Comparison of ENCODE assay signal across 12 cellular contexts in the genomic region with DNA sequence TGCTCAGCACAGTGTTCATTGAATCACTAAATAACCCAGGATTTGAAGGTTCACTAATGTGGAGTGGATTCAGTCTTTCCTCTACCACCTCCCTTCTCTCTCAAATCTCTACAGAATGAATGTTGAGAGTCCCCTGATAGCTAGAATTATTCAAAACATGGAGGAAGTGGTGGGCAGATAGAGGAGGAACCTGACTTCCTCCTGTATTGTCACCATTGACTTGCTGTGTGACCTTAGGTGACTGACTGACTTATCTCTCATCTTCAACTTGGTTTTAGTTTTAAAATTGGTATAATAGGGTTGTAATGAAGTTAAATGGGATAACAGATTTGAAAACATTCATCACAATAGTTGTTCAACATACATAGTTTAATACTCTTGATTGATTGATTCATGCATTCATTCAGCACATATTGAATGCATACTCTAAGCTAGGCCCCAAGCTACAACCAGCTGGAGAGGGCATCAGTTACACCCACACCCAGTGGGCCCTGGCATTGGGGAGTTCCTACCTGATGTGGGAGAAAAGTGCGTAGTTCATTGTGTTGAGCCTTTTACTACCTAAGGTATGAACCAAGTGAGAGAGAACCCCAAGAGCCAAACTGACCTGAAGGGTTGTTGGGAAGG.
DNase-seq lines count a peak whose midpoint lies in the region; ATAC-seq and TF ChIP-seq lines count a peak whose summit lies in the region.
"Had no signal": no experiment of that assay in that cellular context is flagged by ENCODE, and none has a peak within 500 bp of the region (broad histone marks: within the 10 kb centered on the region; RNA-seq: fewer than 3 reads in every experiment).

No MANE protein-coding gene starts in this region.

- no peaks in the 10 kb centered on the region for H4K20me1 ChIP-seq in OCI-LY7 (ENCODE audit: insufficient read depth, low read length)

- H3K36me3 Mint-ChIP-seq in MCF 10A (ENCODE audit: insufficient read depth, unreplicated experiment) (no peaks in the 10 kb centered on the region), activated B cell treated with CpG ODN at 0.5 μM for 24 hours (ENCODE audit: low read depth) (peaks cover 3% of the 10 kb centered on the region)

- no peaks in the 10 kb centered on the region for H3K4me1 ChIP-seq in breast epithelium
- no peaks in the 10 kb centered on the region for H3K4me1 ChIP-seq in OCI-LY7 (ENCODE audit: insufficient read depth, low read length, poor library complexity, severe bottlenecking)
- no peaks in the 10 kb centered on the region for H3K4me1 ChIP-seq in HAP-1
- H3K4me1 ChIP-seq: body of pancreas had no signal

- no peak overlapping the region for H3K4me2 ChIP-seq in OCI-LY7 (ENCODE audit: low read length)

- BruUV-seq in MCF 10A (replicated peaks; lab: Mats Ljungman, UMichigan) (no TSS peak), OCI-LY7 (replicated peaks; lab: Mats Ljungman, UMichigan) (no TSS peak)

- TF ChIP-seq CTCF in MCF 10A (IDR thresholded peaks at IDR 0.05; ENCODE audit: unreplicated experiment) (no peak), breast epithelium (IDR thresholded peaks at IDR 0.05) (no peak), activated B cell treated with CpG ODN at 0.5 μM for 24 hours (IDR thresholded peaks at IDR 0.05) (no peak), OCI-LY7 (conservative IDR thresholded peaks at IDR 0.05; ENCODE audit: low read length) (no peak)

- CTCF ChIA-PET in MCF 10A (lab: Yijun Ruan, JAX) (interaction anchor here (0.6 to 5.2 kb wide), 10 partner anchors 11 to 1268 kb away, joined by 3 to 46 read pairs (median 3); no protein-coding TSS in a partner anchor), activated B cell treated with CpG ODN at 0.5 μM for 24 hours (lab: Charles Lee) (interaction anchor here (0.6 to 4.9 kb wide), 3 partner anchors 46 to 815 kb away, joined by 3 to 48 read pairs (median 4); no protein-coding TSS in a partner anchor), OCI-LY7 (lab: Charles Lee; ENCODE audit: unreplicated experiment) (no interaction called here)

- H3K36me3 ChIP-seq in breast epithelium, result no peaks in the 10 kb centered on the region
- H3K36me3 ChIP-seq in OCI-LY7 (ENCODE audit: insufficient read depth, low read length), result no peaks in the 10 kb centered on the region
- H3K36me3 ChIP-seq in HAP-1 (replicated peaks), result no peaks in the 10 kb centered on the region

- no peak overlapping the region for H2AFZ ChIP-seq in OCI-LY7 (ENCODE audit: low read length)

- in situ Hi-C loops in HAP-1 (cut with MboI; ENCODE audit: low sequenced_read_pairs), result loop anchor here (25.0 kb wide), 2 partner anchors 690 to 815 kb away; partner anchors contain the start of gene ONECUT2

- no peaks in the 10 kb centered on the region for H3K79me2 ChIP-seq in OCI-LY7 (ENCODE audit: insufficient read depth, low read depth, low read length)

- H3K27ac Mint-ChIP-seq in MCF 10A (ENCODE audit: low read depth, unreplicated experiment) (peak overlapping the region; percentile 4), activated B cell treated with CpG ODN at 0.5 μM for 24 hours (no peak overlapping the region)

- H3K9me3 ChIP-seq in breast epithelium (no peaks in the 10 kb centered on the region), OCI-LY7 (ENCODE audit: low read length) (no peaks in the 10 kb centered on the region), HAP-1 (no peaks in the 10 kb centered on the region)
- H3K9me3 ChIP-seq: body of pancreas, mucosa of descending colon had no signal

- no peak for TF ChIP-seq POLR2A in breast epithelium (IDR thresholded peaks at IDR 0.05)

- DNase-seq in MCF 10A (ENCODE audit: unreplicated experiment), result no peak
- DNase-seq in breast epithelium (ENCODE audit: low spot score in 2 of 2), result no peak
- no peak for DNase-seq in activated B cell treated with CpG ODN at 0.5 μM for 24 hours
- DNase-seq in OCI-LY7 (ENCODE audit: low spot score), result no peak
- DNase-seq in COR-L47 (lab: John Stamatoyannopoulos, UW), result no peak
- no peak for DNase-seq in HAP-1 (ENCODE audit: low spot score in 2 of 2)
- DNase-seq in LoVo (ENCODE audit: low spot score), result no peak
- DNase-seq: body of pancreas, mucosa of descending colon, NCI-H524, right cardiac atrium had no signal

- H3K27me3 Mint-ChIP-seq in MCF 10A (ENCODE audit: insufficient read depth, unreplicated experiment), result no peaks in the 10 kb centered on the region
- H3K27me3 Mint-ChIP-seq in activated B cell treated with CpG ODN at 0.5 μM for 24 hours, result no peaks in the 10 kb centered on the region

- H3K9me3 Mint-ChIP-seq in MCF 10A (ENCODE audit: unreplicated experiment), result no peaks in the 10 kb centered on the region
- no peaks in the 10 kb centered on the region for H3K9me3 Mint-ChIP-seq in activated B cell treated with CpG ODN at 0.5 μM for 24 hours

- H3K27ac ChIP-seq in breast epithelium (no peak overlapping the region), OCI-LY7 (ENCODE audit: low read depth, low read length, poor library complexity, severe bottlenecking) (no peak overlapping the region)
- H3K27ac ChIP-seq: body of pancreas had no signal

- ATAC-seq in HG02938 (IDR thresholded peaks at IDR 0.05; ENCODE audit: unreplicated experiment), result peak; percentile 65
- ATAC-seq in activated B cell treated with CpG ODN at 0.5 μM for 24 hours (ENCODE audit: low read depth), result peak; percentile 58
- ATAC-seq: body of pancreas, mucosa of descending colon, right cardiac atrium had no signal

- POLR2A ChIA-PET in MCF 10A (lab: Yijun Ruan, JAX) (no interaction called here), activated B cell treated with CpG ODN at 0.5 μM for 24 hours (lab: Charles Lee) (no interaction called here), OCI-LY7 (lab: Charles Lee) (no interaction called here)

- H3K27me3 ChIP-seq in breast epithelium, result no peaks in the 10 kb centered on the region
- no peaks in the 10 kb centered on the region for H3K27me3 ChIP-seq in HAP-1 (ENCODE audit: low read depth)
- H3K27me3 ChIP-seq: body of pancreas had no signal

- intact Hi-C loops in MCF 10A (cut with micrococcal nuclease) (no loop called here), breast epithelium (cut with DNase I; ENCODE audit: low total_unique reads) (no loop called here), activated B cell treated with CpG ODN at 0.5 μM for 24 hours (cut with micrococcal nuclease) (loop anchor here (10.0 kb wide), 1 partner anchor 1388 kb away; no protein-coding TSS in a partner anchor), OCI-LY7 (cut with micrococcal nuclease; ENCODE audit: unreplicated experiment) (no loop called here)

- H3K4me1 Mint-ChIP-seq in MCF 10A (ENCODE audit: insufficient read depth, unreplicated experiment) (no peaks in the 10 kb centered on the region), activated B cell treated with CpG ODN at 0.5 μM for 24 hours (peaks cover 20% of the 10 kb centered on the region)

- no peaks in the 10 kb centered on the region for H3K9me2 ChIP-seq in OCI-LY7 (ENCODE audit: insufficient read depth, low read length)

- H3K4me3 ChIP-seq in breast epithelium (no peak overlapping the region), OCI-LY7 (ENCODE audit: low read depth, low read length, poor library complexity, severe bottlenecking) (no peak overlapping the region), HAP-1 (no peak overlapping the region)
- H3K4me3 ChIP-seq: body of pancreas, mucosa of descending colon had no signal

- H3K4me3 Mint-ChIP-seq in MCF 10A (ENCODE audit: unreplicated experiment) (no peak overlapping the region), activated B cell treated with CpG ODN at 0.5 μM for 24 hours (no peak overlapping the region)
